In the genomic region with DNA sequence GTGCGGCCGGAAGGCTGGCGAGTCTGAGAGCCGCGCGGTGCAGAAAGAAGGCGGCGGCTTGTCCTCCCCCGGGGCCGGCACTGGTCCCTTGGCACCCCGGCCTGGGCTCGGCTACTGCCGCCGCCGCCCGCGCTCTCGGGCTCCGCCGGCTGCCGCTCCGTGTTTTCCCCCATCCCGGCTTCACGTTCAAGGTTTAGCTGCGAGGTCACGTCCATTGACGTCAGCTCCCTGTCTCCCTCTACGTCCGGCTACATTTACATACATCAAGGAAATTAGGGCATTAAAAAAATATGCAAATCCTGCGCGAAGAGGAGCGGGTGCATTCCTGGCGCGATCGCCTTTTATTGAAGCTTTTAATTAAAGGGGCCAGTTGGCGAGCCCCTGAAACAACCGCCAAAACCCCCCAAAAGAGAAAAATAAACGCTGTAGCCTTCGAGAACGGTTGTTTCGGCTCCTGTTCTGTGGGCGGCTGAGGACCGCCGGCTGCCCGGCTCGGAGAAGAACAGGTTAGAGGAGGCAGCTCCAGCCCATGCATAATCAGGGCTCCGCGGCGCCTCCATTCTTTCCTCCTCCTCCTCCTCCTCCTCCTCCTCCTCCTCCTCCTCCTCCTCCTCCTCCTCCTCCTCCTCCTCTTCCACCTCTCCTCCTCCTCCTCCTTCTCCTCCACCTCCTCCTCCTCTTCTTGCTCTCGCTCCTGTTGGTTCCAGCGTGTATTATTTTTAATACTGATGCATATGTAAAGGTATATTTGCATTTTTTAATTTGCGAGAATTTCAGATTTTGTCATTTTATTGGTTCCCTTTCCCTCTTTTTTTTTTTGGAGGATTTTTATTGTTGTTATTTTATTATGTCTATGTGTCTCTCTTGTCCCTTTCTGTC, we compare ENCODE assay signal across 1 cellular context.
TF ChIP-seq lines count a peak whose summit lies in the region.

No MANE protein-coding gene starts in this region.

TF ChIP-seq in WTC11, 78 proteins besides CTCF, POLR2A, EP300 and RAD21 (continued from another document):
- TF ChIP-seq HMGXB4 (CRISPR knock-in tag; IDR thresholded peaks at IDR 0.05) (peak; percentile 25; the same call in 1 of the 2 replicates), PRRX2 (CRISPR knock-in tag; IDR thresholded peaks at IDR 0.05) (no peak), FOXP4 (CRISPR knock-in tag; IDR thresholded peaks at IDR 0.05) (no peak), ARID4B (CRISPR knock-in tag; IDR thresholded peaks at IDR 0.05; ENCODE audit: borderline replicate concordance) (no peak), FOXP1 (CRISPR knock-in tag; IDR thresholded peaks at IDR 0.05; ENCODE audit: borderline replicate concordance) (no peak), ZNF512 (CRISPR knock-in tag; IDR thresholded peaks at IDR 0.05; ENCODE audit: borderline replicate concordance) (no peak), CDX4 (CRISPR knock-in tag; IDR thresholded peaks at IDR 0.05; ENCODE audit: borderline replicate concordance) (no peak), ERG (CRISPR knock-in tag; IDR thresholded peaks at IDR 0.05) (no peak), MYBL2 (CRISPR knock-in tag; IDR thresholded peaks at IDR 0.05) (no peak), GABPB1 (CRISPR knock-in tag; IDR thresholded peaks at IDR 0.05) (no peak)
TF ChIP-seq in WTC11: peak in this region for 4.
